Comparison of ENCODE assay signal across 1 cellular context in the genomic region with DNA sequence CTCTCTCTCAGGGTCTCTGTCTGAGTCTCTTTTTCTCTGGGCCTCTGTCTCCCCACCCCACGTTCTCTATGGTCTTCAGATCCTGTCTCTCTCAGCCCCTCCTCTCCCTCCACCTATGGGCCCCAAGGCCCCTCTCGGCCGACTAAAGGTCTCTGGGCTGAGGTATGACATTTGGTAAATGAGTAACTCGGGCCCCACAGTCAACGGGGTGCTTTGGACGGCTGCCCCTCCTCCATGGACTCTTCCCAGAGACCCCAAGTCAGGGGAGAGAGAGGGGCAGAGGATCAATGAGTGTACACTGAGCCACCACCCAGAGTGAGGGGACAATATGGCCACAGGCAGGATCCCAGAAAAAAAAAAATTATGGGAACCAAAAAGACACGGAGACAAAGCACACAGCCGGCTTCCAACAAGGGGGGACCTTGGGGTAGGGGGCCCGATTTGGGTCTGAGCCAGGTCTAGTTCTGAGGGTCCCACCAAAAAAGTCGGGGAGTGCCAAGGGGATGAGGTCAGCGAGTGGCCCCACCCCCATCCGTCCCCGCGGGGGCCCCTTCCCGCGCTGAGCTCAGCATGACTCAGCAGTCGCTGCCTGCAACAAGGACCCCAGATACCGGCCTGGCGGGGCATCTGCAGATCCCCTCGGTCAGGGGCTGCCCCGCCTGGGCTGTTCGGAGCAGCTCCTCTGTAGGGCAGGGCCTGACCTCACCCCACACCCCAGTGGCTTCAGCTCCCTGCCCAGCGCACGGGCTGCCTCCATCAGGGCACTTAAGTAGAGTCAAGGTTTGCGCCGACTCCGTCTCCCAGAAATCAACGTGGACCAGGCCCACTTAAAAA.
TF ChIP-seq lines count a peak whose summit lies in the region.

No MANE protein-coding gene starts in this region.

TF ChIP-seq in HepG2, 621 proteins besides CTCF, POLR2A, EP300 and RAD21 (continued from another document and continues in another):
- TF ChIP-seq, protein P1, sequence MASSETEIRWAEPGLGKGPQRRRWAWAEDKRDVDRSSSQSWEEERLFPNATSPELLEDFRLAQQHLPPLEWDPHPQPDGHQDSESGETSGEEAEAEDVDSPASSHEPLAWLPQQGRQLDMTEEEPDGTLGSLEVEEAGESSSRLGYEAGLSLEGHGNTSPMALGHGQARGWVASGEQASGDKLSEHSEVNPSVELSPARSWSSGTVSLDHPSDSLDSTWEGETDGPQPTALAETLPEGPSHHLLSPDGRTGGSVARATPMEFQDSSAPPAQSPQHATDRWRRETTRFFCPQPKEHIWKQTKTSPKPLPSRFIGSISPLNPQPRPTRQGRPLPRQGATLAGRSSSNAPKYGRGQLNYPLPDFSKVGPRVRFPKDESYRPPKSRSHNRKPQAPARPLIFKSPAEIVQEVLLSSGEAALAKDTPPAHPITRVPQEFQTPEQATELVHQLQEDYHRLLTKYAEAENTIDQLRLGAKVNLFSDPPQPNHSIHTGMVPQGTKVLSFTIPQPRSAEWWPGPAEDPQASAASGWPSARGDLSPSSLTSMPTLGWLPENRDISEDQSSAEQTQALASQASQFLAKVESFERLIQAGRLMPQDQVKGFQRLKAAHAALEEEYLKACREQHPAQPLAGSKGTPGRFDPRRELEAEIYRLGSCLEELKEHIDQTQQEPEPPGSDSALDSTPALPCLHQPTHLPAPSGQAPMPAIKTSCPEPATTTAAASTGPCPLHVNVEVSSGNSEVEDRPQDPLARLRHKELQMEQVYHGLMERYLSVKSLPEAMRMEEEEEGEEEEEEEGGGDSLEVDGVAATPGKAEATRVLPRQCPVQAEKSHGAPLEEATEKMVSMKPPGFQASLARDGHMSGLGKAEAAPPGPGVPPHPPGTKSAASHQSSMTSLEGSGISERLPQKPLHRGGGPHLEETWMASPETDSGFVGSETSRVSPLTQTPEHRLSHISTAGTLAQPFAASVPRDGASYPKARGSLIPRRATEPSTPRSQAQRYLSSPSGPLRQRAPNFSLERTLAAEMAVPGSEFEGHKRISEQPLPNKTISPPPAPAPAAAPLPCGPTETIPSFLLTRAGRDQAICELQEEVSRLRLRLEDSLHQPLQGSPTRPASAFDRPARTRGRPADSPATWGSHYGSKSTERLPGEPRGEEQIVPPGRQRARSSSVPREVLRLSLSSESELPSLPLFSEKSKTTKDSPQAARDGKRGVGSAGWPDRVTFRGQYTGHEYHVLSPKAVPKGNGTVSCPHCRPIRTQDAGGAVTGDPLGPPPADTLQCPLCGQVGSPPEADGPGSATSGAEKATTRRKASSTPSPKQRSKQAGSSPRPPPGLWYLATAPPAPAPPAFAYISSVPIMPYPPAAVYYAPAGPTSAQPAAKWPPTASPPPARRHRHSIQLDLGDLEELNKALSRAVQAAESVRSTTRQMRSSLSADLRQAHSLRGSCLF (CRISPR knock-in tag; IDR thresholded peaks at IDR 0.05; ENCODE audit: borderline replicate concordance), result no peak
- TF ChIP-seq KLF6 (CRISPR knock-in tag; IDR thresholded peaks at IDR 0.05), result no peak; the same call in 1 of the 2 replicates
- 0 out of 2 replicates have a peak, but pooled peaks have one; percentile 14 for TF ChIP-seq ZHX2 (IDR thresholded peaks at IDR 0.05; ENCODE audit: low read depth)
- TF ChIP-seq ZHX2 (CRISPR knock-in tag; IDR thresholded peaks at IDR 0.05; ENCODE audit: borderline replicate concordance), result no peak
- no peak for TF ChIP-seq HMGA1 (CRISPR knock-in tag; conservative IDR thresholded peaks at IDR 0.05)
- TF ChIP-seq EZH2 (conservative IDR thresholded peaks at IDR 0.05; ENCODE audit: low read depth, low read length), result no peak
- TF ChIP-seq ZNF33B (CRISPR knock-in tag; IDR thresholded peaks at IDR 0.05), result no peak
- no peak for TF ChIP-seq NFATC3 (CRISPR knock-in tag; IDR thresholded peaks at IDR 0.05)
- TF ChIP-seq E2F2 (CRISPR knock-in tag; IDR thresholded peaks at IDR 0.05; ENCODE audit: borderline replicate concordance), result no peak
- peak; percentile 55; the same call in 1 of the 2 replicates for TF ChIP-seq ZFP1 (CRISPR knock-in tag; IDR thresholded peaks at IDR 0.05)
- TF ChIP-seq, protein P2, sequence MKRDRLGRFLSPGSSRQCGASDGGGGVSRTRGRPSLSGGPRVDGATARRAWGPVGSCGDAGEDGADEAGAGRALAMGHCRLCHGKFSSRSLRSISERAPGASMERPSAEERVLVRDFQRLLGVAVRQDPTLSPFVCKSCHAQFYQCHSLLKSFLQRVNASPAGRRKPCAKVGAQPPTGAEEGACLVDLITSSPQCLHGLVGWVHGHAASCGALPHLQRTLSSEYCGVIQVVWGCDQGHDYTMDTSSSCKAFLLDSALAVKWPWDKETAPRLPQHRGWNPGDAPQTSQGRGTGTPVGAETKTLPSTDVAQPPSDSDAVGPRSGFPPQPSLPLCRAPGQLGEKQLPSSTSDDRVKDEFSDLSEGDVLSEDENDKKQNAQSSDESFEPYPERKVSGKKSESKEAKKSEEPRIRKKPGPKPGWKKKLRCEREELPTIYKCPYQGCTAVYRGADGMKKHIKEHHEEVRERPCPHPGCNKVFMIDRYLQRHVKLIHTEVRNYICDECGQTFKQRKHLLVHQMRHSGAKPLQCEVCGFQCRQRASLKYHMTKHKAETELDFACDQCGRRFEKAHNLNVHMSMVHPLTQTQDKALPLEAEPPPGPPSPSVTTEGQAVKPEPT (CRISPR knock-in tag; IDR thresholded peaks at IDR 0.05; ENCODE audit: low read depth), result peak; percentile 43; the same call in 1 of the 2 replicates
- 0 out of 2 replicates have a peak, but pooled peaks have one; percentile 45 for TF ChIP-seq RBAK (CRISPR knock-in tag; IDR thresholded peaks at IDR 0.05)
- no peak for TF ChIP-seq ZBTB42 (CRISPR knock-in tag; IDR thresholded peaks at IDR 0.05)
- no peak for TF ChIP-seq PLRG1 (conservative IDR thresholded peaks at IDR 0.05)
- TF ChIP-seq ZNF678 (CRISPR knock-in tag; IDR thresholded peaks at IDR 0.05), result no peak
- TF ChIP-seq, protein P3, sequence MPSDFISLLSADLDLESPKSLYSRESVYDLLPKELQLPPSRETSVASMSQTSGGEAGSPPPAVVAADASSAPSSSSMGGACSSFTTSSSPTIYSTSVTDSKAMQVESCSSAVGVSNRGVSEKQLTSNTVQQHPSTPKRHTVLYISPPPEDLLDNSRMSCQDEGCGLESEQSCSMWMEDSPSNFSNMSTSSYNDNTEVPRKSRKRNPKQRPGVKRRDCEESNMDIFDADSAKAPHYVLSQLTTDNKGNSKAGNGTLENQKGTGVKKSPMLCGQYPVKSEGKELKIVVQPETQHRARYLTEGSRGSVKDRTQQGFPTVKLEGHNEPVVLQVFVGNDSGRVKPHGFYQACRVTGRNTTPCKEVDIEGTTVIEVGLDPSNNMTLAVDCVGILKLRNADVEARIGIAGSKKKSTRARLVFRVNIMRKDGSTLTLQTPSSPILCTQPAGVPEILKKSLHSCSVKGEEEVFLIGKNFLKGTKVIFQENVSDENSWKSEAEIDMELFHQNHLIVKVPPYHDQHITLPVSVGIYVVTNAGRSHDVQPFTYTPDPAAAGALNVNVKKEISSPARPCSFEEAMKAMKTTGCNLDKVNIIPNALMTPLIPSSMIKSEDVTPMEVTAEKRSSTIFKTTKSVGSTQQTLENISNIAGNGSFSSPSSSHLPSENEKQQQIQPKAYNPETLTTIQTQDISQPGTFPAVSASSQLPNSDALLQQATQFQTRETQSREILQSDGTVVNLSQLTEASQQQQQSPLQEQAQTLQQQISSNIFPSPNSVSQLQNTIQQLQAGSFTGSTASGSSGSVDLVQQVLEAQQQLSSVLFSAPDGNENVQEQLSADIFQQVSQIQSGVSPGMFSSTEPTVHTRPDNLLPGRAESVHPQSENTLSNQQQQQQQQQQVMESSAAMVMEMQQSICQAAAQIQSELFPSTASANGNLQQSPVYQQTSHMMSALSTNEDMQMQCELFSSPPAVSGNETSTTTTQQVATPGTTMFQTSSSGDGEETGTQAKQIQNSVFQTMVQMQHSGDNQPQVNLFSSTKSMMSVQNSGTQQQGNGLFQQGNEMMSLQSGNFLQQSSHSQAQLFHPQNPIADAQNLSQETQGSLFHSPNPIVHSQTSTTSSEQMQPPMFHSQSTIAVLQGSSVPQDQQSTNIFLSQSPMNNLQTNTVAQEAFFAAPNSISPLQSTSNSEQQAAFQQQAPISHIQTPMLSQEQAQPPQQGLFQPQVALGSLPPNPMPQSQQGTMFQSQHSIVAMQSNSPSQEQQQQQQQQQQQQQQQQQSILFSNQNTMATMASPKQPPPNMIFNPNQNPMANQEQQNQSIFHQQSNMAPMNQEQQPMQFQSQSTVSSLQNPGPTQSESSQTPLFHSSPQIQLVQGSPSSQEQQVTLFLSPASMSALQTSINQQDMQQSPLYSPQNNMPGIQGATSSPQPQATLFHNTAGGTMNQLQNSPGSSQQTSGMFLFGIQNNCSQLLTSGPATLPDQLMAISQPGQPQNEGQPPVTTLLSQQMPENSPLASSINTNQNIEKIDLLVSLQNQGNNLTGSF (CRISPR knock-in tag; IDR thresholded peaks at IDR 0.05), result no peak
- TF ChIP-seq ZNF782 (CRISPR knock-in tag; IDR thresholded peaks at IDR 0.05; ENCODE audit: borderline replicate concordance), result peak; percentile 73; the same call in 1 of the 2 replicates
- TF ChIP-seq ZNF597 (CRISPR knock-in tag; IDR thresholded peaks at IDR 0.05), result no peak
- peak; percentile 50; the same call in 1 of the 2 replicates for TF ChIP-seq FIP1L1 (IDR thresholded peaks at IDR 0.05; ENCODE audit: borderline replicate concordance, insufficient read depth, low read depth, low read length)
- no peak for TF ChIP-seq SCMH1 (CRISPR knock-in tag; IDR thresholded peaks at IDR 0.05; ENCODE audit: borderline replicate concordance)
- no peak for TF ChIP-seq ZFYVE20 (CRISPR knock-in tag; IDR thresholded peaks at IDR 0.05; ENCODE audit: borderline replicate concordance, low read depth)
- TF ChIP-seq, protein P4, sequence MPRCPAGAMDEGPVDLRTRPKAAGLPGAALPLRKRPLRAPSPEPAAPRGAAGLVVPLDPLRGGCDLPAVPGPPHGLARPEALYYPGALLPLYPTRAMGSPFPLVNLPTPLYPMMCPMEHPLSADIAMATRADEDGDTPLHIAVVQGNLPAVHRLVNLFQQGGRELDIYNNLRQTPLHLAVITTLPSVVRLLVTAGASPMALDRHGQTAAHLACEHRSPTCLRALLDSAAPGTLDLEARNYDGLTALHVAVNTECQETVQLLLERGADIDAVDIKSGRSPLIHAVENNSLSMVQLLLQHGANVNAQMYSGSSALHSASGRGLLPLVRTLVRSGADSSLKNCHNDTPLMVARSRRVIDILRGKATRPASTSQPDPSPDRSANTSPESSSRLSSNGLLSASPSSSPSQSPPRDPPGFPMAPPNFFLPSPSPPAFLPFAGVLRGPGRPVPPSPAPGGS (CRISPR knock-in tag; IDR thresholded peaks at IDR 0.05), result no peak; the same call in 1 of the 2 replicates
- TF ChIP-seq ZNF234 (CRISPR knock-in tag; conservative IDR thresholded peaks at IDR 0.05), result 0 out of 2 replicates have a peak, but pooled peaks have one; percentile 77
- no peak for TF ChIP-seq ZNF776 (CRISPR knock-in tag; IDR thresholded peaks at IDR 0.05)
- TF ChIP-seq RXRB (CRISPR knock-in tag; IDR thresholded peaks at IDR 0.05; ENCODE audit: borderline replicate concordance), result peak; percentile 68
- TF ChIP-seq NPAS2 (CRISPR knock-in tag; IDR thresholded peaks at IDR 0.05; ENCODE audit: borderline replicate concordance), result no peak
- no peak for TF ChIP-seq ZNF780A (CRISPR knock-in tag; IDR thresholded peaks at IDR 0.05)
- 0 out of 2 replicates have a peak, but pooled peaks have one; percentile 48 for TF ChIP-seq THAP11 (CRISPR knock-in tag; IDR thresholded peaks at IDR 0.05)
- TF ChIP-seq KMT2A (CRISPR knock-in tag; IDR thresholded peaks at IDR 0.05), result 0 out of 2 replicates have a peak, but pooled peaks have one; percentile 56
- peak; percentile 71 for TF ChIP-seq REPIN1 (CRISPR knock-in tag; IDR thresholded peaks at IDR 0.05; ENCODE audit: borderline replicate concordance, low read depth)
